8 cellular contexts compared by ENCODE assay signal in genomic region chr17:57130708-57131461, GRCh38. TPM values are rescaled to one million over a fixed set of nuclear protein-coding genes. Genes with fewer than 3 reads are reported as not detected.
DNase-seq lines count a peak whose midpoint lies in the region; ATAC-seq and TF ChIP-seq lines count a peak whose summit lies in the region.

No MANE protein-coding gene starts in this region.

- H3K27ac Mint-ChIP-seq in activated naive CD8-positive, alpha-beta T cell treated with anti-CD3 and anti-CD28 coated beads, Interleukin-2, amount 50 U/mL, for 24 hours, result no peak overlapping the region

- H3K9me3 Mint-ChIP-seq in activated naive CD8-positive, alpha-beta T cell treated with anti-CD3 and anti-CD28 coated beads, Interleukin-2, amount 50 U/mL, for 24 hours, result no peaks in the 10 kb centered on the region

- H3K36me3 ChIP-seq in left ventricle myocardium inferior, result peaks cover 5% of the 10 kb centered on the region

- DNase-seq in SIG-M5 treated with dmso at 0.1 percent for 504 hours (lab: John Stamatoyannopoulos, UW; ENCODE audit: unreplicated experiment) (peak; percentile 79), SIG-M5 (lab: John Stamatoyannopoulos, UW) (no peak), NCI-H128 (lab: John Stamatoyannopoulos, UW; ENCODE audit: unreplicated experiment) (peak; percentile 39), SW 1271 (lab: John Stamatoyannopoulos, UW) (peak; percentile 24 to 50), left ventricle myocardium inferior (peak; percentile 78), retinal pigment epithelial cell (ENCODE audit: low read depth) (peak; percentile 18)
- peak; percentile 83 for DNase-seq in activated naive CD8-positive, alpha-beta T cell treated with anti-CD3 and anti-CD28 coated beads, Interleukin-2, amount 50 U/mL, for 24 hours

- H3K27me3 ChIP-seq in left ventricle myocardium inferior (ENCODE audit: low read depth), result no peaks in the 10 kb centered on the region

- H3K4me3 ChIP-seq in left ventricle myocardium inferior, result no peak overlapping the region
- peak overlapping the region; percentile 20 for H3K4me3 ChIP-seq in retinal pigment epithelial cell (ENCODE audit: low read length)

- H3K36me3 Mint-ChIP-seq in activated naive CD8-positive, alpha-beta T cell treated with anti-CD3 and anti-CD28 coated beads, Interleukin-2, amount 50 U/mL, for 24 hours (ENCODE audit: low read depth), result no peaks in the 10 kb centered on the region

- no peak overlapping the region for H3K27ac ChIP-seq in left ventricle myocardium inferior (replicated peaks)

- TF ChIP-seq CTCF in left ventricle myocardium inferior (IDR thresholded peaks at IDR 0.05; ENCODE audit: borderline replicate concordance) (peak; percentile 95), retinal pigment epithelial cell (conservative IDR thresholded peaks at IDR 0.05; ENCODE audit: low read depth, low read length) (peak; percentile 78)

- intact Hi-C loops in left ventricle myocardium inferior (cut with micrococcal nuclease), result loop anchor here (10.0 kb wide), 1 partner anchor 614 kb away; the partner anchor contains the start of gene CCDC182

- ATAC-seq in activated naive CD8-positive, alpha-beta T cell treated with anti-CD3 and anti-CD28 coated beads, Interleukin-2, amount 50 U/mL, for 24 hours, result peak; percentile 69
- ATAC-seq in HG02610 (IDR thresholded peaks at IDR 0.05; ENCODE audit: unreplicated experiment), result no peak

- H3K9me3 ChIP-seq in left ventricle myocardium inferior (replicated peaks), result no peaks in the 10 kb centered on the region

- no peaks in the 10 kb centered on the region for H3K4me1 ChIP-seq in left ventricle myocardium inferior

- peaks cover 1% of the 10 kb centered on the region for H3K27me3 Mint-ChIP-seq in activated naive CD8-positive, alpha-beta T cell treated with anti-CD3 and anti-CD28 coated beads, Interleukin-2, amount 50 U/mL, for 24 hours

- H3K4me3 Mint-ChIP-seq in activated naive CD8-positive, alpha-beta T cell treated with anti-CD3 and anti-CD28 coated beads, Interleukin-2, amount 50 U/mL, for 24 hours, result no peak overlapping the region

- H3K4me1 Mint-ChIP-seq in activated naive CD8-positive, alpha-beta T cell treated with anti-CD3 and anti-CD28 coated beads, Interleukin-2, amount 50 U/mL, for 24 hours, result peaks cover 4% of the 10 kb centered on the region

RNA-seq across cellular contexts. Expression of gene AKAP1, which starts 45.8 kb away (rescaled TPM):
- total RNA-seq in left ventricle myocardium inferior, result 214 TPM
